2 cellular contexts compared by ENCODE assay signal in the genomic region with DNA sequence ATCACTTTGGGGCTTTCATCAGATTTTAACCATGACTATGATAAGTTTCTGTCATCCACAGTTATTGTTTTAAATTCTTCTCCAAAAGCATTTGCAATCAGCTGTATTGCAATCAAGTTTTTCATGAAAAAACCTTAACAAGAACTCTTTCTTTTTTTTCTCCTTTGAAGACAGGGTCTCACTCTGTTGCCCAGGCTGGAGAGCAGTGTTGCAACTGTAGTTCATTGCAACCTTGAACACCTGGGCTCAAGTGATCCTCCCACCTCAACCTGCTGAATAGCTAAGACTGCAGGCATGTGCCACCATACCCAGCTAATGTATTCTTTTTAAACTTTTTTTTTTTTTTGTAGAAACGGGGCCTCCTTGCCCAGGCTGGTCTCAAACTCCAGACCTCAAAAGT.
TF ChIP-seq lines count a peak whose summit lies in the region.

No MANE protein-coding gene starts in this region.

TF ChIP-seq in HepG2, 621 proteins besides CTCF, POLR2A, EP300 and RAD21:
- TF ChIP-seq SRSF1 (optimal IDR thresholded peaks at IDR 0.05; ENCODE audit: low read depth, low read length) = no peak
- peak; percentile 62; the same call in 1 of the 2 replicates for TF ChIP-seq ZNF121 (CRISPR knock-in tag; IDR thresholded peaks at IDR 0.05)

TF ChIP-seq in HEK293, 187 proteins besides CTCF, POLR2A, EP300 and RAD21:
- no peak for TF ChIP-seq ZBTB48 (tag by site-specific recombination; IDR thresholded peaks at IDR 0.05)
- TF ChIP-seq ZNF121 (tag by site-specific recombination; IDR thresholded peaks at IDR 0.05) = peak; percentile 71; the same call in 1 of the 2 replicates
- no peak for TF ChIP-seq ZNF768 (tag by site-specific recombination; IDR thresholded peaks at IDR 0.05)
TF ChIP-seq in HEK293: peak in this region for 1.
